ENCODE assay signal across 14 cellular contexts in the genomic region with DNA sequence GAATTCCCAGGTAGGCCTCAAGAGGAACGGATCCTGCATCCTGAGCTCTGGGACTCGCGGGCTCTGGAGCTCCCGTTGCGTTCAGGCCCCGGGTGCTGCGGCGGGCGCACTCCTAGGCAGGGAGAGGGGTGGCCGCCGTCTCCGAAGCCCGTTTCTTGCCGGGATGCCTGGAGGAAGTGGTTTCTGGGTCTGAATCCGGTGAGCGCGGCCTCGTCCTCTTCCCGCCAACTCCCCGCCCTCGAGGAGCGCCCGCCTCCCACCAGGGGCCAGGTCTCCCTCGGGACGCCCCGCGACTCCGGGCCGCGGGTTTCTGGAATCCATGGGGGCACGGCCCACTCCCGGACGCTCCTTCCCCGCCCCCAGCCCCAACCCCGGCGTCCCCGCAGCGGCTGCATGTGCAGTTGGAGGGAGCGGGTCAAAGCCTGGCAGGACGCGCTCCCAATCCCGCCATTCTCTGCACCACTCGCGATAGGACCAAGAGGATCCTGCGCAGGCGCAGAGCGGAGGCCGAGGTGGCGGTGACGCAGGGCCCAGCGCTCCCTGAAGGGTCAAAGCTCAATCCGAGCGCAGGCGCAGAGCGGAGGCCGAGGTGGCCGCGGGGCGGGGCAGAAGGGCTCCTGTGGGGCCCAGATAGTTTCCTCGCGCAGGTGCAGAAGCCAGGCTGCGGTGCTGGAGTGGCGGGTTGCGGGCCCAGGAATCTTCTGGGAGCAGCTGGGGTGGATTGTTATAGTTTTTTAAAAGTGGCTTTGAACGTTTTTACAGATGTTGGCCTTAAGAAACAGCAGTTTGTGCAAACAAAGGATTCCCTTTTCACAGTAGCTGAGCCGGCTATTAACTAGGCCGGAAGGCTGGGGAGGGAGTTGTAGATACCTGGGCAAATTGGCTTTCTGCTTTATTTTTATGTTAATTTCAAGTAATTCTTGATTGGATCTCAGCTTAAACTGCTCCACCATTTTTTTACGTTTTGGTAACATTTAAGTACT.
A peak's percentile ranks its signal among the peaks of the same experiment; 100 is the strongest.
DNase-seq lines count a peak whose midpoint lies in the region; ATAC-seq and TF ChIP-seq lines count a peak whose summit lies in the region.
"Had no signal": no experiment of that assay in that cellular context is flagged by ENCODE, and none has a peak within 500 bp of the region (broad histone marks: within the 10 kb centered on the region; RNA-seq: fewer than 3 reads in every experiment).

No MANE protein-coding gene starts in this region.

- no peak overlapping the region for H2AFZ ChIP-seq in Karpas-422 (ENCODE audit: low read length)

- no peaks in the 10 kb centered on the region for H4K20me1 ChIP-seq in Karpas-422 (ENCODE audit: insufficient read depth, low read depth, low read length)

- no peak overlapping the region for H3K27ac Mint-ChIP-seq in progenitor cell of endocrine pancreas
- H3K27ac Mint-ChIP-seq: activated CD4-positive, alpha-beta memory T cell treated with anti-CD3 and anti-CD28 coated beads, Interleukin-2, amount 10 ng/mL, durations not matched to agents 7 days and 5 days had no signal

- peak; percentile 58 to 94 (median 92) for ATAC-seq in heart left ventricle
- ATAC-seq in HG02798 (IDR thresholded peaks at IDR 0.05; ENCODE audit: poor library complexity, unreplicated experiment), result no peak
- no peak for ATAC-seq in GM21367 (IDR thresholded peaks at IDR 0.05; ENCODE audit: unreplicated experiment)

- peaks cover 0 to 15% (median 4%) of the 10 kb centered on the region in 12 donors for H3K9me3 ChIP-seq in heart left ventricle
- H3K9me3 ChIP-seq in Karpas-422 (ENCODE audit: low read length), result no peaks in the 10 kb centered on the region
- H3K9me3 ChIP-seq: MG63 had no signal

- peak overlapping the region in 9 of 12 donors; percentile 13 to 48 (median 26) for H3K4me3 ChIP-seq in heart left ventricle
- no peak overlapping the region for H3K4me3 ChIP-seq in Karpas-422 (ENCODE audit: low read length)
- H3K4me3 ChIP-seq: MG63 had no signal

- no peaks in the 10 kb centered on the region for H3K27me3 Mint-ChIP-seq in progenitor cell of endocrine pancreas
- H3K27me3 Mint-ChIP-seq: activated CD4-positive, alpha-beta memory T cell treated with anti-CD3 and anti-CD28 coated beads, Interleukin-2, amount 10 ng/mL, durations not matched to agents 7 days and 5 days had no signal

- H3K9me2 ChIP-seq in Karpas-422 (replicated peaks; ENCODE audit: insufficient read depth, low read length), result no peaks in the 10 kb centered on the region

- no peak overlapping the region for H3K4me2 ChIP-seq in Karpas-422 (ENCODE audit: low read depth, low read length, poor library complexity, severe bottlenecking)

- 30 to 53% (median 33%) methylated on average over 47 to 68 of the region's 68 CpGs for WGBS in heart left ventricle, 4 donors

- H3K36me3 Mint-ChIP-seq in progenitor cell of endocrine pancreas (ENCODE audit: insufficient read depth), result no peaks in the 10 kb centered on the region

- no peak overlapping the region for H3K9ac ChIP-seq in Karpas-422 (ENCODE audit: low read length)

- no peak for TF ChIP-seq CTCF in heart left ventricle (IDR thresholded peaks at IDR 0.05)
- TF ChIP-seq CTCF in progenitor cell of endocrine pancreas (IDR thresholded peaks at IDR 0.05; ENCODE audit: unreplicated experiment), result no peak

- no peaks in the 10 kb centered on the region for H3K79me2 ChIP-seq in Karpas-422 (ENCODE audit: low read length)

- DNase-seq in COLO829 (ENCODE audit: low spot score) (peak; percentile 0), RPMI7951 (ENCODE audit: low read depth) (peak; percentile 35), heart left ventricle (peak; percentile 53 to 78 (median 72)), progenitor cell of endocrine pancreas (ENCODE audit: low spot score, unreplicated experiment) (peak; percentile 16), Karpas-422 (no peak), NCI-H1092 treated with DMSO at 0.1 percent for 48 hours (lab: John Stamatoyannopoulos, UW) (no peak)
- DNase-seq: activated CD4-positive, alpha-beta memory T cell treated with anti-CD3 and anti-CD28 coated beads, Interleukin-2, amount 10 ng/mL, durations not matched to agents 7 days and 5 days; activated effector memory CD4-positive, alpha-beta T cell treated with anti-CD3 and anti-CD28 coated beads, Interleukin-2, amount 50 U/mL, for 16 hours; DMS153; MG63; NCI-H345; T1000 had no signal

- H3K9me3 Mint-ChIP-seq in progenitor cell of endocrine pancreas (ENCODE audit: low read depth), result peaks cover 10% of the 10 kb centered on the region

- TF ChIP-seq POLR2A in heart left ventricle (IDR thresholded peaks at IDR 0.05), result no peak

- peaks cover 0 to 9% (median 0%) of the 10 kb centered on the region in 9 donors for H3K27me3 ChIP-seq in heart left ventricle
- no peaks in the 10 kb centered on the region for H3K27me3 ChIP-seq in Karpas-422 (ENCODE audit: low read length)
- H3K27me3 ChIP-seq: MG63 had no signal

- peak overlapping the region in 1 of 12 donors; percentile 24 for H3K27ac ChIP-seq in heart left ventricle
- no peak overlapping the region for H3K27ac ChIP-seq in Karpas-422 (ENCODE audit: low read length)

- intact Hi-C loops in heart left ventricle (cut with DNase I), result no loop called here

- no peak overlapping the region for H3K4me3 Mint-ChIP-seq in progenitor cell of endocrine pancreas (ENCODE audit: low read depth)
- H3K4me3 Mint-ChIP-seq: activated CD4-positive, alpha-beta memory T cell treated with anti-CD3 and anti-CD28 coated beads, Interleukin-2, amount 10 ng/mL, durations not matched to agents 7 days and 5 days had no signal

- H3K4me1 Mint-ChIP-seq in progenitor cell of endocrine pancreas (ENCODE audit: low read depth), result no peaks in the 10 kb centered on the region
- H3K4me1 Mint-ChIP-seq: activated CD4-positive, alpha-beta memory T cell treated with anti-CD3 and anti-CD28 coated beads, Interleukin-2, amount 10 ng/mL, durations not matched to agents 7 days and 5 days had no signal

- H3K36me3 ChIP-seq in heart left ventricle (no peaks in the 10 kb centered on the region), Karpas-422 (ENCODE audit: insufficient read depth, low read length) (no peaks in the 10 kb centered on the region)
- H3K36me3 ChIP-seq: MG63 had no signal

- H3K4me1 ChIP-seq in heart left ventricle (no peaks in the 10 kb centered on the region), Karpas-422 (ENCODE audit: low read length) (no peaks in the 10 kb centered on the region)

Comparison
In these comparisons a context has a peak if more than half of its experiments do, and no peak if none do; other contexts are left out.
1. DNase-seq: peak in COLO829 (single experiment), RPMI7951 (single experiment), heart left ventricle (5 of 5) and progenitor cell of endocrine pancreas (single experiment); none in Karpas-422 (single experiment) and NCI-H1092 treated with DMSO at 0.1 percent for 48 hours (single experiment).
2. ATAC-seq: peak in heart left ventricle (4 of 4); none in HG02798 (single experiment) and GM21367 (single experiment).